Comparison of ENCODE assay signal across 17 cellular contexts in genomic region chr6:82045965-82046756, GRCh38.
DNase-seq lines count a peak whose midpoint lies in the region; ATAC-seq and TF ChIP-seq lines count a peak whose summit lies in the region.
"Had no signal": no experiment of that assay in that cellular context is flagged by ENCODE, and none has a peak within 500 bp of the region (broad histone marks: within the 10 kb centered on the region; RNA-seq: fewer than 3 reads in every experiment).

No MANE protein-coding gene starts in this region.

- peak overlapping the region; percentile 29; the same call in 1 of the 2 replicates for H2AFZ ChIP-seq in GM23248

- H3K4me3 ChIP-seq in GM23248 (0 out of 2 replicates have a peak overlapping the region, but pooled peaks have one; percentile 5), adipocyte (ENCODE audit: low read length) (peak overlapping the region; percentile 39), foreskin fibroblast (ENCODE audit: low read depth in 1 of 2, low read length in 2 of 2) (no peak overlapping the region), esophagus squamous epithelium (no peak overlapping the region)

- H3K4me1 ChIP-seq in GM23248 (ENCODE audit: insufficient read depth): peaks cover 20% of the 10 kb centered on the region
- H3K4me1 ChIP-seq in adipocyte (ENCODE audit: control insufficient read depth, insufficient read depth, low read length): peaks cover 24% of the 10 kb centered on the region
- no peaks in the 10 kb centered on the region for H3K4me1 ChIP-seq in esophagus squamous epithelium
- H3K4me1 ChIP-seq in foreskin keratinocyte: no peaks in the 10 kb centered on the region

- in situ Hi-C loops in GM23248 (cut with MboI): no loop called here

- no peaks in the 10 kb centered on the region for H4K20me1 ChIP-seq in GM23248 (ENCODE audit: insufficient read depth)

- ATAC-seq in HG02623 (IDR thresholded peaks at IDR 0.05; ENCODE audit: unreplicated experiment) (no peak), foreskin keratinocyte (no peak)
- ATAC-seq: activated CD4-positive, CD25-positive, alpha-beta regulatory T cell treated with anti-CD3 and anti-CD28 coated beads, Interleukin-2, amount 50 U/mL, for 24 hours; HCT116; left colon had no signal

- 29 to 32% methylated on average over 6 of the region's 6 CpGs for WGBS in GM23248 (ENCODE audit: low coverage in 1 of 2, low lambda C conversion rate in 2 of 2, missing lambda C conversion rate in 2 of 2), 2 experiments
- 73 to 85% methylated on average over 6 of the region's 6 CpGs for WGBS in esophagus squamous epithelium, 2 donors

- H3K9ac ChIP-seq in GM23248: peak overlapping the region; percentile 53
- H3K9ac ChIP-seq in adipocyte (ENCODE audit: low read length): peak overlapping the region; percentile 49

- no peaks in the 10 kb centered on the region for H3K27me3 ChIP-seq in GM23248 (replicated peaks; ENCODE audit: insufficient read depth)
- H3K27me3 ChIP-seq in adipocyte (replicated peaks; ENCODE audit: control insufficient read depth, insufficient read depth, low read length): no peaks in the 10 kb centered on the region
- no peaks in the 10 kb centered on the region for H3K27me3 ChIP-seq in esophagus squamous epithelium
- H3K27me3 ChIP-seq in foreskin keratinocyte: no peaks in the 10 kb centered on the region

- no peaks in the 10 kb centered on the region for H3K79me2 ChIP-seq in GM23248 (ENCODE audit: insufficient read depth)

- no peaks in the 10 kb centered on the region for H3K9me3 ChIP-seq in GM23248 (ENCODE audit: low read depth)
- H3K9me3 ChIP-seq in adipocyte (ENCODE audit: control insufficient read depth, low read length): peaks cover 2% of the 10 kb centered on the region
- H3K9me3 ChIP-seq in esophagus squamous epithelium: no peaks in the 10 kb centered on the region

- DNase-seq in GM23248 (peak; percentile 92), adipocyte (ENCODE audit: low read depth) (peak; percentile 69), foreskin fibroblast (peak; percentile 84 to 88), esophagus squamous epithelium (lab: John Stamatoyannopoulos, UW) (no peak), COLO668 (lab: John Stamatoyannopoulos, UW; ENCODE audit: unreplicated experiment) (no peak), foreskin keratinocyte (no peak)
- DNase-seq: activated naive CD4-positive, alpha-beta T cell treated with anti-CD3 and anti-CD28 coated beads, Interleukin-2, amount 10 ng/mL, durations not matched to agents 7 days and 5 days; central memory CD4-positive, alpha-beta T cell; COR-L47; left colon; NCI-H2081; RPMI8226; stimulated activated CD8-positive, alpha-beta memory T cell treated with anti-CD3 and anti-CD28 coated beads, Interleukin-4, amount 100 ng/mL, for 48 hours; T-helper 1 cell had no signal

- H3K27ac ChIP-seq in GM23248 (peak overlapping the region; percentile 87), esophagus squamous epithelium (no peak overlapping the region), foreskin keratinocyte (no peak overlapping the region)

- peak overlapping the region; percentile 36 for H3K4me2 ChIP-seq in GM23248 (ENCODE audit: unreplicated experiment)

- no peak for TF ChIP-seq POLR2A in esophagus squamous epithelium (IDR thresholded peaks at IDR 0.05)

- intact Hi-C loops in esophagus squamous epithelium (cut with DNase I): no loop called here

- no peaks in the 10 kb centered on the region for H3K9me2 ChIP-seq in GM23248 (ENCODE audit: insufficient read depth)

- H3F3A ChIP-seq in GM23248 (ENCODE audit: insufficient read depth): peaks cover 21% of the 10 kb centered on the region

- H3K36me3 ChIP-seq in GM23248 (ENCODE audit: low read depth) (no peaks in the 10 kb centered on the region), adipocyte (ENCODE audit: control insufficient read depth, insufficient read depth, low read length, severe bottlenecking) (no peaks in the 10 kb centered on the region), esophagus squamous epithelium (no peaks in the 10 kb centered on the region)

- TF ChIP-seq CTCF in foreskin fibroblast (IDR thresholded peaks at IDR 0.05; ENCODE audit: low read depth, low read length) (no peak), esophagus squamous epithelium (IDR thresholded peaks at IDR 0.05) (no peak), foreskin keratinocyte (conservative IDR thresholded peaks at IDR 0.05) (no peak)

Comparison
In these comparisons a context has a peak if more than half of its experiments do, and no peak if none do; other contexts are left out.
1. DNase-seq: peak in GM23248 (single experiment), adipocyte (single experiment) and foreskin fibroblast (2 of 2); none in esophagus squamous epithelium (single experiment), COLO668 (single experiment) and foreskin keratinocyte (0 of 2).
2. H3K4me3 ChIP-seq: peak in GM23248 (single experiment) and adipocyte (single experiment); none in foreskin fibroblast (0 of 2) and esophagus squamous epithelium (0 of 4).